1 cellular context compared by ENCODE assay signal in the genomic region with DNA sequence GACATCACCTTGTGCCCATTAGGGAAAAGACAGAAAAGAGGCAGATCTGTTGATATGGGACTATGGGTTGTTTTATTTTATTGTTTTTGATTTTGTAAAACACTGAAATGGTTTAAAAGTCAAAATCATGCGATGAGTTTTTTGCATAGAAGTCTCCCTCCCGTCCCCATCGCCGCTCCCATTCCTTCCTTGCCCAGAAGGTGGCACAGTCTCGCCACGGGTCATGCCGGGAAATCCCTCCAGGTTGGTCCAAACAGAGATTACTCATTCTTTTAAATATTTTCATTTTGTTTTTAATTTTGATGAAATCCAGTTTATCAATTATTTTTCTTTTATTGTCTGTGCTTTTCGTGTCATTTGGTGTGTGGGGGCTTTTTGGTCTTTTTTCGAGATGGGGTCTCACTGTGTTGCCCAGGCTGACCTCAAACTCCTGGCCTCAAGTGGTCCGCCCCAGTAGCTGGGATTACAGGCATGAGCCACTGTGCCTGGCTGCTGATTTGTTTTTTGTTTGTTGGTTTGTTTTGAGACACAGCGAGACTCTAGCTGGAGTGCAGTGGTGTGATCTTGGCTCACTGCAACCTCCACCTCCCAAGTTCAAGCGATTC.
TF ChIP-seq lines count a peak whose summit lies in the region.

No MANE protein-coding gene starts in this region.

TF ChIP-seq in HepG2, 621 proteins besides CTCF, POLR2A, EP300 and RAD21:
- TF ChIP-seq TEAD3 (CRISPR knock-in tag; optimal IDR thresholded peaks at IDR 0.05; ENCODE audit: borderline replicate concordance) (peak; percentile 24), ZNF121 (CRISPR knock-in tag; IDR thresholded peaks at IDR 0.05) (peak; percentile 96), CHD2 (IDR thresholded peaks at IDR 0.05; ENCODE audit: low read depth, low read length) (no peak), SMC3 (IDR thresholded peaks at IDR 0.05; ENCODE audit: low read length) (peak; percentile 92), FOSL2 (CRISPR knock-in tag; IDR thresholded peaks at IDR 0.05) (peak; percentile 30; the same call in 1 of the 2 replicates), ZNF460 (CRISPR knock-in tag; IDR thresholded peaks at IDR 0.05; ENCODE audit: borderline replicate concordance) (0 out of 2 replicates have a peak, but pooled peaks have one; percentile 7), ERF (CRISPR knock-in tag; IDR thresholded peaks at IDR 0.05) (0 out of 2 replicates have a peak, but pooled peaks have one; percentile 17), PRMT3 (CRISPR knock-in tag; IDR thresholded peaks at IDR 0.05; ENCODE audit: borderline replicate concordance, low read depth) (no peak), MAZ (IDR thresholded peaks at IDR 0.05; ENCODE audit: borderline replicate concordance, low read depth, low read length) (0 out of 2 replicates have a peak, but pooled peaks have one; percentile 31), MAZ (CRISPR knock-in tag; IDR thresholded peaks at IDR 0.05; ENCODE audit: low read depth) (no peak), STAG1 (CRISPR knock-in tag; IDR thresholded peaks at IDR 0.05) (peak; percentile 87), ZBTB1 (CRISPR knock-in tag; IDR thresholded peaks at IDR 0.05; ENCODE audit: borderline replicate concordance) (no peak), ATM (IDR thresholded peaks at IDR 0.05; ENCODE audit: borderline replicate concordance) (no peak), ZNF17 (CRISPR knock-in tag; IDR thresholded peaks at IDR 0.05) (no peak), ZNF605 (CRISPR knock-in tag; IDR thresholded peaks at IDR 0.05) (0 out of 2 replicates have a peak, but pooled peaks have one; percentile 20)
- TF ChIP-seq, protein P1, sequence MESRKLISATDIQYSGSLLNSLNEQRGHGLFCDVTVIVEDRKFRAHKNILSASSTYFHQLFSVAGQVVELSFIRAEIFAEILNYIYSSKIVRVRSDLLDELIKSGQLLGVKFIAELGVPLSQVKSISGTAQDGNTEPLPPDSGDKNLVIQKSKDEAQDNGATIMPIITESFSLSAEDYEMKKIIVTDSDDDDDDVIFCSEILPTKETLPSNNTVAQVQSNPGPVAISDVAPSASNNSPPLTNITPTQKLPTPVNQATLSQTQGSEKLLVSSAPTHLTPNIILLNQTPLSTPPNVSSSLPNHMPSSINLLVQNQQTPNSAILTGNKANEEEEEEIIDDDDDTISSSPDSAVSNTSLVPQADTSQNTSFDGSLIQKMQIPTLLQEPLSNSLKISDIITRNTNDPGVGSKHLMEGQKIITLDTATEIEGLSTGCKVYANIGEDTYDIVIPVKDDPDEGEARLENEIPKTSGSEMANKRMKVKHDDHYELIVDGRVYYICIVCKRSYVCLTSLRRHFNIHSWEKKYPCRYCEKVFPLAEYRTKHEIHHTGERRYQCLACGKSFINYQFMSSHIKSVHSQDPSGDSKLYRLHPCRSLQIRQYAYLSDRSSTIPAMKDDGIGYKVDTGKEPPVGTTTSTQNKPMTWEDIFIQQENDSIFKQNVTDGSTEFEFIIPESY (CRISPR knock-in tag; IDR thresholded peaks at IDR 0.05) = peak; percentile 69
- TF ChIP-seq, protein P2, sequence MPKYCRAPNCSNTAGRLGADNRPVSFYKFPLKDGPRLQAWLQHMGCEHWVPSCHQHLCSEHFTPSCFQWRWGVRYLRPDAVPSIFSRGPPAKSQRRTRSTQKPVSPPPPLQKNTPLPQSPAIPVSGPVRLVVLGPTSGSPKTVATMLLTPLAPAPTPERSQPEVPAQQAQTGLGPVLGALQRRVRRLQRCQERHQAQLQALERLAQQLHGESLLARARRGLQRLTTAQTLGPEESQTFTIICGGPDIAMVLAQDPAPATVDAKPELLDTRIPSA (CRISPR knock-in tag; IDR thresholded peaks at IDR 0.05; ENCODE audit: borderline replicate concordance) = no peak
- TF ChIP-seq, protein P3, sequence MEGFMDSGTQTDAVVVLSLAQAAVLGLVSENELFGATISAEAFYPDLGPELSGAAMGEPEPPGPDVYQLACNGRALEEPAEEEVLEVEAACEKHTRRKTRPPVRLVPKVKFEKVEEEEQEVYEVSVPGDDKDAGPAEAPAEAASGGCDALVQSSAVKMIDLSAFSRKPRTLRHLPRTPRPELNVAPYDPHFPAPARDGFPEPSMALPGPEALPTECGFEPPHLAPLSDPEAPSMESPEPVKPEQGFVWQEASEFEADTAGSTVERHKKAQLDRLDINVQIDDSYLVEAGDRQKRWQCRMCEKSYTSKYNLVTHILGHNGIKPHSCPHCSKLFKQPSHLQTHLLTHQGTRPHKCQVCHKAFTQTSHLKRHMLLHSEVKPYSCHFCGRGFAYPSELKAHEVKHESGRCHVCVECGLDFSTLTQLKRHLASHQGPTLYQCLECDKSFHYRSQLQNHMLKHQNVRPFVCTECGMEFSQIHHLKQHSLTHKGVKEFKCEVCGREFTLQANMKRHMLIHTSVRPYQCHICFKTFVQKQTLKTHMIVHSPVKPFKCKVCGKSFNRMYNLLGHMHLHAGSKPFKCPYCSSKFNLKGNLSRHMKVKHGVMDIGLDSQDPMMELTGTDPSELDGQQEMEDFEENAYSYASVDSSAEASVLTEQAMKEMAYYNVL (CRISPR knock-in tag; IDR thresholded peaks at IDR 0.05; ENCODE audit: borderline replicate concordance) = no peak
- TF ChIP-seq, protein P4, sequence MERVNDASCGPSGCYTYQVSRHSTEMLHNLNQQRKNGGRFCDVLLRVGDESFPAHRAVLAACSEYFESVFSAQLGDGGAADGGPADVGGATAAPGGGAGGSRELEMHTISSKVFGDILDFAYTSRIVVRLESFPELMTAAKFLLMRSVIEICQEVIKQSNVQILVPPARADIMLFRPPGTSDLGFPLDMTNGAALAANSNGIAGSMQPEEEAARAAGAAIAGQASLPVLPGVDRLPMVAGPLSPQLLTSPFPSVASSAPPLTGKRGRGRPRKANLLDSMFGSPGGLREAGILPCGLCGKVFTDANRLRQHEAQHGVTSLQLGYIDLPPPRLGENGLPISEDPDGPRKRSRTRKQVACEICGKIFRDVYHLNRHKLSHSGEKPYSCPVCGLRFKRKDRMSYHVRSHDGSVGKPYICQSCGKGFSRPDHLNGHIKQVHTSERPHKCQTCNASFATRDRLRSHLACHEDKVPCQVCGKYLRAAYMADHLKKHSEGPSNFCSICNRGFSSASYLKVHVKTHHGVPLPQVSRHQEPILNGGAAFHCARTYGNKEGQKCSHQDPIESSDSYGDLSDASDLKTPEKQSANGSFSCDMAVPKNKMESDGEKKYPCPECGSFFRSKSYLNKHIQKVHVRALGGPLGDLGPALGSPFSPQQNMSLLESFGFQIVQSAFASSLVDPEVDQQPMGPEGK (CRISPR knock-in tag; IDR thresholded peaks at IDR 0.05) = no peak
- TF ChIP-seq, protein P5, sequence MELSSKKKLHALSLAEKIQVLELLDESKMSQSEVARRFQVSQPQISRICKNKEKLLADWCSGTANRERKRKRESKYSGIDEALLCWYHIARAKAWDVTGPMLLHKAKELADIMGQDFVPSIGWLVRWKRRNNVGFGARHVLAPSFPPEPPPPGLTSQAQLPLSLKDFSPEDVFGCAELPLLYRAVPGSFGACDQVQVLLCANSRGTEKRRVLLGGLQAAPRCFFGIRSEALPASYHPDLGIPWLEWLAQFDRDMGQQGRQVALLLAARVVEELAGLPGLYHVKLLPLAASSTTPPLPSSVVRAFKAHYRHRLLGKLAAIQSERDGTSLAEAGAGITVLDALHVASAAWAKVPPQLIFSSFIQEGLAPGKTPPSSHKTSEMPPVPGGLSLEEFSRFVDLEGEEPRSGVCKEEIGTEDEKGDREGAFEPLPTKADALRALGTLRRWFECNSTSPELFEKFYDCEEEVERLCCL (CRISPR knock-in tag; IDR thresholded peaks at IDR 0.05; ENCODE audit: borderline replicate concordance) = no peak
